ENCODE assay signal across 27 cellular contexts in genomic region chr10:58330397-58330796, GRCh38.
"Had no signal": no experiment of that assay in that cellular context is flagged by ENCODE, and none has a peak within 500 bp of the region (broad histone marks: within the 10 kb centered on the region; RNA-seq: fewer than 3 reads in every experiment).

No MANE protein-coding gene starts in this region.

- H3K9me3 ChIP-seq: esophagus muscularis mucosa, gastrocnemius medialis, heart left ventricle had no signal

- H3K27me3 ChIP-seq: brain microvascular endothelial cell, heart left ventricle had no signal

- H3K4me1 ChIP-seq: foreskin keratinocyte had no signal

- H3K36me3 ChIP-seq: brain microvascular endothelial cell, esophagus muscularis mucosa, gastrocnemius medialis, heart left ventricle had no signal

- ATAC-seq: activated CD4-positive, alpha-beta T cell treated with anti-CD3 and anti-CD28 coated beads for 36 hours; activated CD8-positive, alpha-beta T cell treated with anti-CD3 and anti-CD28 coated beads for 36 hours; activated T-cell treated with anti-CD3 and anti-CD28 coated beads, Interleukin-2, amount 50 U/mL, for 4 hours; activated T-helper 17 cell treated with anti-CD3 and anti-CD28 coated beads, Interleukin-2, amount 50 U/mL, for 72 hours; effector memory CD8-positive, alpha-beta T cell; foreskin keratinocyte; gastrocnemius medialis; heart left ventricle; T-helper 17 cell had no signal

- H3K4me3 ChIP-seq: coronary artery, esophagus muscularis mucosa, gastrocnemius medialis, heart left ventricle had no signal

- DNase-seq: activated CD4-positive, alpha-beta T cell treated with anti-CD3 and anti-CD28 coated beads for 36 hours; activated CD4-positive, alpha-beta T cell treated with anti-CD3 and anti-CD28 coated beads, Interleukin-2, amount 50 U/mL, for 1 hour; activated CD4-positive, alpha-beta T cell treated with anti-CD3 and anti-CD28 coated beads, Interleukin-2, amount 50 U/mL, for 48 hours; activated CD4-positive, CD25-positive, alpha-beta regulatory T cell; activated CD4-positive, CD25-positive, alpha-beta regulatory T cell treated with anti-CD3 and anti-CD28 coated beads, Interleukin-2, amount 50 U/mL, for 72 hours; activated CD8-positive, alpha-beta memory T cell treated with anti-CD3 and anti-CD28 coated beads for 24 hours; activated CD8-positive, alpha-beta T cell treated with anti-CD3 and anti-CD28 coated beads for 36 hours; activated effector memory CD4-positive, alpha-beta T cell treated with Interleukin-2 at 50 U/mL for 16 hours; activated gamma-delta T cell treated with Interleukin-2 at 50 U/mL for 16 hours; activated naive CD4-positive, alpha-beta T cell treated with anti-CD3 and anti-CD28 coated beads, Interleukin-2, amount 50 U/mL, for 16 hours; activated naive CD4-positive, alpha-beta T cell treated with Interleukin-2 at 50 U/mL for 16 hours; activated T-cell treated with anti-CD3 and anti-CD28 coated beads, Interleukin-2, amount 50 U/mL, for 4 hours; amniotic stem cell; anterior cingulate cortex; brain microvascular endothelial cell; effector CD4-positive, alpha-beta T cell; effector memory CD8-positive, alpha-beta T cell; erythroblast; foreskin keratinocyte; gastrocnemius medialis; glutamatergic neuron; heart left ventricle; T-helper 17 cell; T1000 had no signal

- H3K27ac ChIP-seq: brain microvascular endothelial cell, coronary artery, esophagus muscularis mucosa, foreskin keratinocyte, gastrocnemius medialis had no signal
